In genomic region chr15:58830556-58830955, GRCh38 we compare ENCODE assay signal across 14 cellular contexts.
"Had no signal": no experiment of that assay in that cellular context is flagged by ENCODE, and none has a peak within 500 bp of the region (broad histone marks: within the 10 kb centered on the region; RNA-seq: fewer than 3 reads in every experiment).

No MANE protein-coding gene starts in this region.

- DNase-seq: activated B cell treated with CpG ODN at 0.5 μM for 24 hours; activated CD4-positive, alpha-beta T cell treated with anti-CD3 and anti-CD28 coated beads for 48 hours; activated CD8-positive, alpha-beta T cell treated with anti-CD3 and anti-CD28 coated beads for 36 hours; activated effector memory CD4-positive, alpha-beta T cell treated with anti-CD3 and anti-CD28 coated beads, Interleukin-2, amount 50 U/mL, for 16 hours; activated T-cell treated with anti-CD3 and anti-CD28 coated beads, Interleukin-2, amount 50 U/mL, for 4 hours; cortex of kidney; effector memory CD4-positive, alpha-beta T cell; spleen; SW 1271; testis; upper lobe of right lung had no signal

- ATAC-seq: activated CD8-positive, alpha-beta T cell treated with anti-CD3 and anti-CD28 coated beads for 36 hours; activated T-cell treated with anti-CD3 and anti-CD28 coated beads, Interleukin-2, amount 50 U/mL, for 4 hours; sciatic nerve; upper lobe of right lung had no signal

- FAIRE-seq: TTC549 had no signal

- H3K9me3 ChIP-seq: spleen, testis, upper lobe of right lung had no signal

- H3K27ac ChIP-seq: hepatocyte, spleen, testis, upper lobe of right lung had no signal

- H3K27me3 ChIP-seq: hepatocyte, spleen, testis, upper lobe of right lung had no signal

- H3K4me1 ChIP-seq: testis, upper lobe of right lung had no signal

- H3K4me3 ChIP-seq: hepatocyte, spleen, testis, upper lobe of right lung had no signal
